Comparison of ENCODE assay signal across 16 cellular contexts in genomic region chr1:118949317-118949716, GRCh38. TPM values are rescaled to one million over a fixed set of nuclear protein-coding genes. Genes with fewer than 3 reads are reported as not detected.
DNase-seq lines count a peak whose midpoint lies in the region; ATAC-seq, FAIRE-seq and TF ChIP-seq lines count a peak whose summit lies in the region.
"Had no signal": no experiment of that assay in that cellular context is flagged by ENCODE, and none has a peak within 500 bp of the region (broad histone marks: within the 10 kb centered on the region; RNA-seq: fewer than 3 reads in every experiment).

No MANE protein-coding gene starts in this region.

- no peak for FAIRE-seq in GM12891 (lab: Jason Lieb, UNC)

- WGBS in psoas muscle, 3 donors, result 19 to 59% (median 29%) methylated on average over 2 of the region's 2 CpGs
- WGBS in prostate gland, result 85% methylated on average over 2 of the region's 2 CpGs

- H3K9me3 Mint-ChIP-seq in stimulated activated effector memory CD8-positive, alpha-beta T cell treated with anti-CD3 and anti-CD28 coated beads, Interleukin-12 subunit alpha, Interleukin-12 subunit beta, amount 100 ng/mL, for 72 hours, result peaks cover 3% of the 10 kb centered on the region

- H3K9me3 ChIP-seq in psoas muscle (no peaks in the 10 kb centered on the region), prostate gland (no peaks in the 10 kb centered on the region)
- H3K9me3 ChIP-seq: thoracic aorta had no signal

- no peaks in the 10 kb centered on the region for H3K27me3 ChIP-seq in psoas muscle (ENCODE audit: insufficient read depth in 3 of 3, low read length in 2 of 3)
- H3K27me3 ChIP-seq in prostate gland (replicated peaks; ENCODE audit: insufficient read depth), result no peaks in the 10 kb centered on the region

- DNase-seq in Daoy (ENCODE audit: low read depth) (peak; percentile 77), Kasumi-1 (lab: John Stamatoyannopoulos, UW) (peak; percentile 7 to 20), choroid plexus epithelial cell (ENCODE audit: low read depth) (peak; percentile 80), psoas muscle (peak; percentile 34 to 82), GM12891 (ENCODE audit: insufficient read length, low spot score) (no peak), prostate gland (ENCODE audit: low spot score) (no peak)
- DNase-seq in activated CD4-positive, alpha-beta T cell treated with anti-CD3 and anti-CD28 coated beads for 48 hours, result no peak
- no peak for DNase-seq in stimulated activated effector memory CD8-positive, alpha-beta T cell treated with anti-CD3 and anti-CD28 coated beads, Interleukin-12 subunit alpha, Interleukin-12 subunit beta, amount 100 ng/mL, for 72 hours (ENCODE audit: low spot score in 2 of 2)
- DNase-seq: activated naive CD4-positive, alpha-beta T cell treated with anti-CD3 and anti-CD28 coated beads for 36 hours; CD4-positive, CD25-positive, alpha-beta regulatory T cell; islet precursor cell; NCI-H1092; posterior cingulate gyrus had no signal

- no peaks in the 10 kb centered on the region for H3K36me3 Mint-ChIP-seq in stimulated activated effector memory CD8-positive, alpha-beta T cell treated with anti-CD3 and anti-CD28 coated beads, Interleukin-12 subunit alpha, Interleukin-12 subunit beta, amount 100 ng/mL, for 72 hours
- H3K36me3 Mint-ChIP-seq: CD4-positive, CD25-positive, alpha-beta regulatory T cell had no signal

- H3K4me1 Mint-ChIP-seq in stimulated activated effector memory CD8-positive, alpha-beta T cell treated with anti-CD3 and anti-CD28 coated beads, Interleukin-12 subunit alpha, Interleukin-12 subunit beta, amount 100 ng/mL, for 72 hours, result no peaks in the 10 kb centered on the region
- H3K4me1 Mint-ChIP-seq: CD4-positive, CD25-positive, alpha-beta regulatory T cell had no signal

- no peak overlapping the region for H3K4me3 Mint-ChIP-seq in stimulated activated effector memory CD8-positive, alpha-beta T cell treated with anti-CD3 and anti-CD28 coated beads, Interleukin-12 subunit alpha, Interleukin-12 subunit beta, amount 100 ng/mL, for 72 hours
- H3K4me3 Mint-ChIP-seq: activated naive CD4-positive, alpha-beta T cell treated with anti-CD3 and anti-CD28 coated beads for 36 hours; CD4-positive, CD25-positive, alpha-beta regulatory T cell had no signal

- H3K4me1 ChIP-seq in psoas muscle (peaks cover 97% of the 10 kb centered on the region), prostate gland (replicated peaks) (no peaks in the 10 kb centered on the region)

- intact Hi-C loops in psoas muscle (cut with DNase I) (loop anchor here in 1 of 2 donors (10.0 kb wide), 1 partner anchor 655 kb away; no protein-coding TSS in a partner anchor), prostate gland (cut with DNase I) (no loop called here)

- TF ChIP-seq CTCF in choroid plexus epithelial cell (conservative IDR thresholded peaks at IDR 0.05; ENCODE audit: low read depth, low read length) (no peak), psoas muscle (IDR thresholded peaks at IDR 0.05) (no peak), prostate gland (IDR thresholded peaks at IDR 0.05) (no peak)

- no peak overlapping the region for H3K4me3 ChIP-seq in choroid plexus epithelial cell (ENCODE audit: low read depth, low read length)
- no peak overlapping the region for H3K4me3 ChIP-seq in psoas muscle
- H3K4me3 ChIP-seq in prostate gland, result no peak overlapping the region
- H3K4me3 ChIP-seq: cardiac muscle cell, thoracic aorta had no signal

- H3K36me3 ChIP-seq in psoas muscle (ENCODE audit: insufficient read depth in 1 of 2, low read depth in 1 of 2), result peaks cover 0 to 2% of the 10 kb centered on the region in 2 donors
- no peaks in the 10 kb centered on the region for H3K36me3 ChIP-seq in prostate gland
- H3K36me3 ChIP-seq: cardiac muscle cell, thoracic aorta had no signal

- ATAC-seq in psoas muscle, result peak; percentile 43 to 55 (median 52)
- no peak for ATAC-seq in stimulated activated effector memory CD8-positive, alpha-beta T cell treated with anti-CD3 and anti-CD28 coated beads, Interleukin-12 subunit alpha, Interleukin-12 subunit beta, amount 100 ng/mL, for 72 hours

- TF ChIP-seq POLR2A in GM12891 (IDR thresholded peaks at IDR 0.05; ENCODE audit: low read depth, low read length) (no peak), prostate gland (IDR thresholded peaks at IDR 0.05) (no peak)

- H3K27ac Mint-ChIP-seq in stimulated activated effector memory CD8-positive, alpha-beta T cell treated with anti-CD3 and anti-CD28 coated beads, Interleukin-12 subunit alpha, Interleukin-12 subunit beta, amount 100 ng/mL, for 72 hours, result no peak overlapping the region
- H3K27ac Mint-ChIP-seq: activated naive CD4-positive, alpha-beta T cell treated with anti-CD3 and anti-CD28 coated beads for 36 hours; CD4-positive, CD25-positive, alpha-beta regulatory T cell had no signal

- H3K27ac ChIP-seq in psoas muscle, result peak overlapping the region; percentile 79
- H3K27ac ChIP-seq in prostate gland, result no peak overlapping the region
- H3K27ac ChIP-seq: cardiac muscle cell, thoracic aorta, VCaP had no signal

TF ChIP-seq in GM12891, 5 proteins besides CTCF, POLR2A, EP300 and RAD21:
- no peak for TF ChIP-seq SPI1 (IDR thresholded peaks at IDR 0.05; ENCODE audit: low read depth, low read length)
- no peak for TF ChIP-seq POLR2AphosphoS5 (IDR thresholded peaks at IDR 0.05; ENCODE audit: low read depth, low read length)
- no peak for TF ChIP-seq POU2F2 (IDR thresholded peaks at IDR 0.05; ENCODE audit: low read depth, low read length)
- TF ChIP-seq TAF1 (IDR thresholded peaks at IDR 0.05; ENCODE audit: low read depth, low read length), result no peak
- no peak for TF ChIP-seq PAX5 (IDR thresholded peaks at IDR 0.05; ENCODE audit: insufficient read depth, low read length, severe bottlenecking)

RNA-seq across cellular contexts. Expression of gene TBX15, which starts 38.8 kb away (rescaled TPM):
- total RNA-seq in Daoy (2014; rRNA removed; shearing (Covaris generic)), result 5.1 and 7.4 TPM in 2 replicates
- 100 to 1,000 TPM in 3 of 4 donors, 10 to 100 TPM in 1; 62.5 to 220 (median 143) TPM for total RNA-seq in psoas muscle
- 100 to 1,000 TPM in 1 of 3 donors, 10 to 100 TPM in 2; 37.0 to 105 (median 53.8) TPM for polyA plus RNA-seq in psoas muscle
- 0.03 TPM for polyA plus RNA-seq in GM12891 (2012; ENCODE audit: low read depth, missing spikeins)
- total RNA-seq in prostate gland, result under 1 TPM; 0.40 to 0.87 TPM
- total RNA-seq: activated naive CD4-positive, alpha-beta T cell treated with anti-CD3 and anti-CD28 coated beads for 36 hours; cardiac muscle cell; CD4-positive, CD25-positive, alpha-beta regulatory T cell had no signal
- polyA plus RNA-seq: cardiac muscle cell; CD4-positive, CD25-positive, alpha-beta regulatory T cell had no signal

Comparison
In these comparisons a context has a peak if more than half of its experiments do, and no peak if none do; other contexts are left out.
1. DNase-seq: peak in Daoy (single experiment), Kasumi-1 (2 of 2), choroid plexus epithelial cell (single experiment) and psoas muscle (2 of 2); none in activated CD4-positive, alpha-beta T cell treated with anti-CD3 and anti-CD28 coated beads for 48 hours (single experiment), stimulated activated effector memory CD8-positive, alpha-beta T cell treated with anti-CD3 and anti-CD28 coated beads, Interleukin-12 subunit alpha, Interleukin-12 subunit beta, amount 100 ng/mL, for 72 hours (0 of 2), GM12891 (single experiment) and prostate gland (single experiment).